ENCODE assay signal across 1 cellular context in the genomic region with DNA sequence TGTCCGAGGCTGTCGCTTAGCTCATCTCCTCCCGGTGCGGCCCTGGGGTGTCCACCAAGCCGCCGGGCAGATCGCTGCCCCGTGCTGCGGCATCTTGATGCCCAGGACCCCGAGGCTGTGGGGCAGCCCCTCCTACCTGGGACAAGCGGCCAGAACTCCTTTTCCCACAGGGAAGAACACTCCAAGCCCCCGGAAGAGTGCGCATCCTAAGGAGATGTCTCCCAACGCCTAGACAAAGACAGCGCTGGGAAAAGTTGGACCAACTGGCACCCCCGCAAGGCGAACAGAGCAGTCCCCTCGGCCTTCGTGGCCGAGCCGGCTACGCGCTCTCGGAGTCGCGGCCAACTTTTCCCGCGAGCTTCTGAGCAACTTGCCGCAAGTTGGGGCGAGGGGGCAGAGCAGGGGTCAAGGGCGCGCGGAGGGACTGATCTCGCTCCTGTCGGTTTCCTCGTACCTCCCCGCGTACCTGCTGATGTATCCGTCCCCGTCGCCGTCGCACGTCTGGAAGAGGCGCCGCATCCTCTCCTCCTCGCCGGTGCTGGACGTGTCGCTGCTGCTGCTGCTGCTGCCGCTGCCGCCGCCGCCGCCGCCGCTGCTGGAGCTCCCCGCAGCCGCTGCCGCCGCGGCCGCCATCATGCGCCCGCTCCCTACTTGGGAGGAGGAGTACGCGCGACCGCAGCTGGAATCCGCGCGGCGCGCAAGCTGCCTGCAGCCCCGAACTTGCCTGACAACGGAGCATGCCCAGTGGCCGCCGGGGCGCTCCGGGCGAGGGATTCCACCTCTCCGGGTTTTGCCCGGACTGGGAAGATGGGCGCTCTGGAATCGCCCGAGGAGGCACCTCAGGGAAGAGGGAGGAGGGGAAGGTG.
TF ChIP-seq lines count a peak whose summit lies in the region.

A gene (minus strand): TSS at position 675 of the 866 bp plus-strand sequence.

TF ChIP-seq in WTC11, 78 proteins besides CTCF, POLR2A, EP300 and RAD21 (continued from another document):
- TF ChIP-seq, protein P1, sequence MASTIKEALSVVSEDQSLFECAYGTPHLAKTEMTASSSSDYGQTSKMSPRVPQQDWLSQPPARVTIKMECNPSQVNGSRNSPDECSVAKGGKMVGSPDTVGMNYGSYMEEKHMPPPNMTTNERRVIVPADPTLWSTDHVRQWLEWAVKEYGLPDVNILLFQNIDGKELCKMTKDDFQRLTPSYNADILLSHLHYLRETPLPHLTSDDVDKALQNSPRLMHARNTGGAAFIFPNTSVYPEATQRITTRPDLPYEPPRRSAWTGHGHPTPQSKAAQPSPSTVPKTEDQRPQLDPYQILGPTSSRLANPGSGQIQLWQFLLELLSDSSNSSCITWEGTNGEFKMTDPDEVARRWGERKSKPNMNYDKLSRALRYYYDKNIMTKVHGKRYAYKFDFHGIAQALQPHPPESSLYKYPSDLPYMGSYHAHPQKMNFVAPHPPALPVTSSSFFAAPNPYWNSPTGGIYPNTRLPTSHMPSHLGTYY (CRISPR knock-in tag; IDR thresholded peaks at IDR 0.05) = no peak
- TF ChIP-seq SMAD3 (CRISPR knock-in tag; IDR thresholded peaks at IDR 0.05; ENCODE audit: borderline replicate concordance) = no peak
- no peak for TF ChIP-seq ZNF671 (CRISPR knock-in tag; IDR thresholded peaks at IDR 0.05)
- TF ChIP-seq JAZF1 (CRISPR knock-in tag; IDR thresholded peaks at IDR 0.05) = no peak
- TF ChIP-seq, protein P2, sequence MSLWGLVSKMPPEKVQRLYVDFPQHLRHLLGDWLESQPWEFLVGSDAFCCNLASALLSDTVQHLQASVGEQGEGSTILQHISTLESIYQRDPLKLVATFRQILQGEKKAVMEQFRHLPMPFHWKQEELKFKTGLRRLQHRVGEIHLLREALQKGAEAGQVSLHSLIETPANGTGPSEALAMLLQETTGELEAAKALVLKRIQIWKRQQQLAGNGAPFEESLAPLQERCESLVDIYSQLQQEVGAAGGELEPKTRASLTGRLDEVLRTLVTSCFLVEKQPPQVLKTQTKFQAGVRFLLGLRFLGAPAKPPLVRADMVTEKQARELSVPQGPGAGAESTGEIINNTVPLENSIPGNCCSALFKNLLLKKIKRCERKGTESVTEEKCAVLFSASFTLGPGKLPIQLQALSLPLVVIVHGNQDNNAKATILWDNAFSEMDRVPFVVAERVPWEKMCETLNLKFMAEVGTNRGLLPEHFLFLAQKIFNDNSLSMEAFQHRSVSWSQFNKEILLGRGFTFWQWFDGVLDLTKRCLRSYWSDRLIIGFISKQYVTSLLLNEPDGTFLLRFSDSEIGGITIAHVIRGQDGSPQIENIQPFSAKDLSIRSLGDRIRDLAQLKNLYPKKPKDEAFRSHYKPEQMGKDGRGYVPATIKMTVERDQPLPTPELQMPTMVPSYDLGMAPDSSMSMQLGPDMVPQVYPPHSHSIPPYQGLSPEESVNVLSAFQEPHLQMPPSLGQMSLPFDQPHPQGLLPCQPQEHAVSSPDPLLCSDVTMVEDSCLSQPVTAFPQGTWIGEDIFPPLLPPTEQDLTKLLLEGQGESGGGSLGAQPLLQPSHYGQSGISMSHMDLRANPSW (CRISPR knock-in tag; conservative IDR thresholded peaks at IDR 0.05; ENCODE audit: low read depth) = no peak
- TF ChIP-seq, protein P3, sequence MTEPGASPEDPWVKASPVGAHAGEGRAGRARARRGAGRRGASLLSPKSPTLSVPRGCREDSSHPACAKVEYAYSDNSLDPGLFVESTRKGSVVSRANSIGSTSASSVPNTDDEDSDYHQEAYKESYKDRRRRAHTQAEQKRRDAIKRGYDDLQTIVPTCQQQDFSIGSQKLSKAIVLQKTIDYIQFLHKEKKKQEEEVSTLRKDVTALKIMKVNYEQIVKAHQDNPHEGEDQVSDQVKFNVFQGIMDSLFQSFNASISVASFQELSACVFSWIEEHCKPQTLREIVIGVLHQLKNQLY (CRISPR knock-in tag; IDR thresholded peaks at IDR 0.05) = no peak
- TF ChIP-seq SMAD4 (CRISPR knock-in tag; IDR thresholded peaks at IDR 0.05) = no peak
- TF ChIP-seq KAT7 (CRISPR knock-in tag; IDR thresholded peaks at IDR 0.05; ENCODE audit: borderline replicate concordance) = peak; percentile 93; the same call in 1 of the 2 replicates
- no peak for TF ChIP-seq ZNF416 (CRISPR knock-in tag; IDR thresholded peaks at IDR 0.05)
- TF ChIP-seq CREB1 (CRISPR knock-in tag; IDR thresholded peaks at IDR 0.05) = no peak
- TF ChIP-seq ZNF219 (CRISPR knock-in tag; IDR thresholded peaks at IDR 0.05; ENCODE audit: borderline replicate concordance) = no peak
- TF ChIP-seq, protein P4, sequence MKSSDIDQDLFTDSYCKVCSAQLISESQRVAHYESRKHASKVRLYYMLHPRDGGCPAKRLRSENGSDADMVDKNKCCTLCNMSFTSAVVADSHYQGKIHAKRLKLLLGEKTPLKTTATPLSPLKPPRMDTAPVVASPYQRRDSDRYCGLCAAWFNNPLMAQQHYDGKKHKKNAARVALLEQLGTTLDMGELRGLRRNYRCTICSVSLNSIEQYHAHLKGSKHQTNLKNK (CRISPR knock-in tag; IDR thresholded peaks at IDR 0.05) = no peak
- peak; percentile 76; the same call in 1 of the 2 replicates for TF ChIP-seq ETV6 (CRISPR knock-in tag; IDR thresholded peaks at IDR 0.05)
- TF ChIP-seq, protein P5, sequence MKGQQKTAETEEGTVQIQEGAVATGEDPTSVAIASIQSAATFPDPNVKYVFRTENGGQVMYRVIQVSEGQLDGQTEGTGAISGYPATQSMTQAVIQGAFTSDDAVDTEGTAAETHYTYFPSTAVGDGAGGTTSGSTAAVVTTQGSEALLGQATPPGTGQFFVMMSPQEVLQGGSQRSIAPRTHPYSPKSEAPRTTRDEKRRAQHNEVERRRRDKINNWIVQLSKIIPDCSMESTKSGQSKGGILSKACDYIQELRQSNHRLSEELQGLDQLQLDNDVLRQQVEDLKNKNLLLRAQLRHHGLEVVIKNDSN (CRISPR knock-in tag; IDR thresholded peaks at IDR 0.05) = 0 out of 2 replicates have a peak, but pooled peaks have one; percentile 16
- TF ChIP-seq ESRRA (CRISPR knock-in tag; IDR thresholded peaks at IDR 0.05; ENCODE audit: borderline replicate concordance) = no peak
- TF ChIP-seq ZNF423 (CRISPR knock-in tag; IDR thresholded peaks at IDR 0.05) = no peak; the same call in 1 of the 2 replicates
- 0 out of 2 replicates have a peak, but pooled peaks have one; percentile 26 for TF ChIP-seq NR2C2 (CRISPR knock-in tag; IDR thresholded peaks at IDR 0.05)
- TF ChIP-seq, protein P6, sequence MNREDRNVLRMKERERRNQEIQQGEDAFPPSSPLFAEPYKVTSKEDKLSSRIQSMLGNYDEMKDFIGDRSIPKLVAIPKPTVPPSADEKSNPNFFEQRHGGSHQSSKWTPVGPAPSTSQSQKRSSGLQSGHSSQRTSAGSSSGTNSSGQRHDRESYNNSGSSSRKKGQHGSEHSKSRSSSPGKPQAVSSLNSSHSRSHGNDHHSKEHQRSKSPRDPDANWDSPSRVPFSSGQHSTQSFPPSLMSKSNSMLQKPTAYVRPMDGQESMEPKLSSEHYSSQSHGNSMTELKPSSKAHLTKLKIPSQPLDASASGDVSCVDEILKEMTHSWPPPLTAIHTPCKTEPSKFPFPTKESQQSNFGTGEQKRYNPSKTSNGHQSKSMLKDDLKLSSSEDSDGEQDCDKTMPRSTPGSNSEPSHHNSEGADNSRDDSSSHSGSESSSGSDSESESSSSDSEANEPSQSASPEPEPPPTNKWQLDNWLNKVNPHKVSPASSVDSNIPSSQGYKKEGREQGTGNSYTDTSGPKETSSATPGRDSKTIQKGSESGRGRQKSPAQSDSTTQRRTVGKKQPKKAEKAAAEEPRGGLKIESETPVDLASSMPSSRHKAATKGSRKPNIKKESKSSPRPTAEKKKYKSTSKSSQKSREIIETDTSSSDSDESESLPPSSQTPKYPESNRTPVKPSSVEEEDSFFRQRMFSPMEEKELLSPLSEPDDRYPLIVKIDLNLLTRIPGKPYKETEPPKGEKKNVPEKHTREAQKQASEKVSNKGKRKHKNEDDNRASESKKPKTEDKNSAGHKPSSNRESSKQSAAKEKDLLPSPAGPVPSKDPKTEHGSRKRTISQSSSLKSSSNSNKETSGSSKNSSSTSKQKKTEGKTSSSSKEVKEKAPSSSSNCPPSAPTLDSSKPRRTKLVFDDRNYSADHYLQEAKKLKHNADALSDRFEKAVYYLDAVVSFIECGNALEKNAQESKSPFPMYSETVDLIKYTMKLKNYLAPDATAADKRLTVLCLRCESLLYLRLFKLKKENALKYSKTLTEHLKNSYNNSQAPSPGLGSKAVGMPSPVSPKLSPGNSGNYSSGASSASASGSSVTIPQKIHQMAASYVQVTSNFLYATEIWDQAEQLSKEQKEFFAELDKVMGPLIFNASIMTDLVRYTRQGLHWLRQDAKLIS (CRISPR knock-in tag; IDR thresholded peaks at IDR 0.05; ENCODE audit: borderline replicate concordance) = no peak
- TF ChIP-seq, protein P7, sequence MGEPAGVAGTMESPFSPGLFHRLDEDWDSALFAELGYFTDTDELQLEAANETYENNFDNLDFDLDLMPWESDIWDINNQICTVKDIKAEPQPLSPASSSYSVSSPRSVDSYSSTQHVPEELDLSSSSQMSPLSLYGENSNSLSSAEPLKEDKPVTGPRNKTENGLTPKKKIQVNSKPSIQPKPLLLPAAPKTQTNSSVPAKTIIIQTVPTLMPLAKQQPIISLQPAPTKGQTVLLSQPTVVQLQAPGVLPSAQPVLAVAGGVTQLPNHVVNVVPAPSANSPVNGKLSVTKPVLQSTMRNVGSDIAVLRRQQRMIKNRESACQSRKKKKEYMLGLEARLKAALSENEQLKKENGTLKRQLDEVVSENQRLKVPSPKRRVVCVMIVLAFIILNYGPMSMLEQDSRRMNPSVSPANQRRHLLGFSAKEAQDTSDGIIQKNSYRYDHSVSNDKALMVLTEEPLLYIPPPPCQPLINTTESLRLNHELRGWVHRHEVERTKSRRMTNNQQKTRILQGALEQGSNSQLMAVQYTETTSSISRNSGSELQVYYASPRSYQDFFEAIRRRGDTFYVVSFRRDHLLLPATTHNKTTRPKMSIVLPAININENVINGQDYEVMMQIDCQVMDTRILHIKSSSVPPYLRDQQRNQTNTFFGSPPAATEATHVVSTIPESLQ (CRISPR knock-in tag; IDR thresholded peaks at IDR 0.05) = no peak; the same call in 1 of the 2 replicates
TF ChIP-seq in WTC11: peak in this region for 24.
